In the genomic region with DNA sequence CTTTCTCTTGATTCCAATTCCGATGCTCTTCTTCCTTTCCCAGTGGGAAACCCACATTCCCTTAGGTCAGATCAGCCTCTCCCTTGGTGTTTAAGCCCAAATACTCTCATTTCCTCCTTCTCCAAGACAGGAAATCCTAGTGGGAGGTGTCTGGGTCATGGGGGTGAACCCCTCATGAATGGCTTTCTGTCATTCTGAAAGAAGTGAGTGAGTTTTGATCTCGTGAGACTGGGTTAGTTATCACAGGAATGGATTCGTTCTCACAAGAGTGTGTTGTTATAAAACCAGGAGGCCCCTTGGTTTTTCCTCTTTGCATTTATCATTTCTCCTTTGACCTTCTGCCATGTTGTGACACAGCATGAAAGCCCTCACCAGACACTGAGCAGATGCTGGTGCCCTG, we compare ENCODE assay signal across 21 cellular contexts.
"Had no signal": no experiment of that assay in that cellular context is flagged by ENCODE, and none has a peak within 500 bp of the region (broad histone marks: within the 10 kb centered on the region; RNA-seq: fewer than 3 reads in every experiment).

No MANE protein-coding gene starts in this region.

- H3K4me3 ChIP-seq: colonic mucosa, dorsolateral prefrontal cortex, esophagus squamous epithelium, gastroesophageal sphincter, heart right ventricle, left lung, lower lobe of right lung, mucosa of descending colon had no signal

- H3K36me3 ChIP-seq: colonic mucosa, esophagus squamous epithelium, gastroesophageal sphincter, heart right ventricle, left lung, lower lobe of right lung had no signal

- H3K27ac ChIP-seq: colonic mucosa, esophagus squamous epithelium, gastroesophageal sphincter, heart right ventricle, left lung, lower lobe of right lung had no signal

- DNase-seq: colonic mucosa; cortex of kidney; effector CD4-positive, alpha-beta T cell; effector memory CD4-positive, alpha-beta T cell; esophagus squamous epithelium; foreskin fibroblast; head of caudate nucleus; heart right ventricle; hippocampal formation; left cardiac atrium; left lung; left ventricle myocardium superior; lower lobe of right lung; mesenchymal stem cell; mucosa of descending colon; naive B cell; naive thymus-derived CD8-positive, alpha-beta T cell had no signal

- H3K4me1 Mint-ChIP-seq: mesothelial cell of epicardium had no signal

- H3K27ac Mint-ChIP-seq: dendritic cell treated with granulocyte-macrophage colony-stimulating factor and Interleukin-4, amounts not matched to agents 40 ng/mL and 50 ng/mL, for 4 days; mesothelial cell of epicardium; naive thymus-derived CD8-positive, alpha-beta T cell had no signal

- ATAC-seq: gastroesophageal sphincter; heart right ventricle; left cardiac atrium; left lung; left ventricle myocardium superior; lower lobe of right lung; mucosa of descending colon; naive thymus-derived CD8-positive, alpha-beta T cell had no signal

- H3K9me3 ChIP-seq: colonic mucosa, esophagus squamous epithelium, gastroesophageal sphincter, left lung, lower lobe of right lung, mucosa of descending colon had no signal

- H3K27me3 ChIP-seq: colonic mucosa had no signal

- H3K36me3 Mint-ChIP-seq: mesothelial cell of epicardium had no signal

- H3K4me1 ChIP-seq: colonic mucosa, esophagus squamous epithelium, gastroesophageal sphincter, left lung, lower lobe of right lung had no signal

- H3K4me3 Mint-ChIP-seq: dendritic cell treated with granulocyte-macrophage colony-stimulating factor and Interleukin-4, amounts not matched to agents 40 ng/mL and 50 ng/mL, for 4 days; mesothelial cell of epicardium; naive thymus-derived CD8-positive, alpha-beta T cell had no signal
